Comparison of ENCODE assay signal across 17 cellular contexts in the genomic region with DNA sequence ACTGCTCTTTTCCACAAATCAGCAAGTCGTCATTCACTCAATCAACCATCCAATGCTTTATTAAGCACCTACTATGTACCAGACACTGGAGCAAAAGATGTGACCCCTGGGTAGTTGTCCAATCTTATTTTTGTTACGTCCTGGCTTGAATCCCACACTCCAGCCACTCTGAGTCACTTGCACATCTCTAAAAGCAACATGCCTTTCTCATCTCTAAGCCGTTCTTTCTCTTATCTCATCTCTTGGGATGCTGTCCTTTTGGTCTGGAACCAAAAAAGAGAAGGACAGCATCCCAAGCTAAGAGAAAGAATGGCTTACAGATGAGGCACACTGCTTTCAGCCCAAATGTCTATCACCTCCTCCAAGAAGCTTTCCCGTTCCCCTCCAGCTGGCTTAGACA. TPM values are rescaled to one million over a fixed set of nuclear protein-coding genes. Genes with fewer than 3 reads are reported as not detected.
DNase-seq lines count a peak whose midpoint lies in the region; ATAC-seq and TF ChIP-seq lines count a peak whose summit lies in the region.
"Had no signal": no experiment of that assay in that cellular context is flagged by ENCODE, and none has a peak within 500 bp of the region (broad histone marks: within the 10 kb centered on the region; RNA-seq: fewer than 3 reads in every experiment).

No MANE protein-coding gene starts in this region.

- H3K9ac ChIP-seq in Loucy (ENCODE audit: low read depth, low read length, poor library complexity, severe bottlenecking) = no peak overlapping the region
- H3K9ac ChIP-seq: KMS-11 had no signal

- no peak overlapping the region for H2AFZ ChIP-seq in Loucy (ENCODE audit: low read length)

- no peaks in the 10 kb centered on the region for H3K79me2 ChIP-seq in Loucy (ENCODE audit: insufficient read depth, low read length)

- H3K4me1 ChIP-seq in Loucy (ENCODE audit: insufficient read depth, low read length, poor library complexity, severe bottlenecking) = peaks cover 27% of the 10 kb centered on the region
- peaks cover 5% of the 10 kb centered on the region for H3K4me1 ChIP-seq in right cardiac atrium (ENCODE audit: control insufficient read depth, insufficient read depth, low read length)
- H3K4me1 ChIP-seq: breast epithelium, Peyer's patch had no signal

- H3K27me3 ChIP-seq in Loucy (ENCODE audit: insufficient read depth, low read length, poor library complexity, severe bottlenecking) (peaks cover 8% of the 10 kb centered on the region), brain microvascular endothelial cell (replicated peaks) (no peaks in the 10 kb centered on the region), right cardiac atrium (ENCODE audit: control insufficient read depth, insufficient read depth) (no peaks in the 10 kb centered on the region)
- H3K27me3 ChIP-seq: breast epithelium, Peyer's patch had no signal

- H4K20me1 ChIP-seq in Loucy (ENCODE audit: insufficient read depth, low read length, poor library complexity, severe bottlenecking) = no peaks in the 10 kb centered on the region

- intact Hi-C loops in right cardiac atrium (cut with DNase I) = no loop called here

- in situ Hi-C loops in brain microvascular endothelial cell (cut with HindIII; ENCODE audit: low pct_ligation_motif_present, low sequenced_read_pairs) = no loop called here

- H3F3A ChIP-seq in Loucy (ENCODE audit: low read depth) = no peaks in the 10 kb centered on the region

- peak overlapping the region; percentile 59 for H3K4me2 ChIP-seq in Loucy (ENCODE audit: low read depth, low read length, poor library complexity, severe bottlenecking)

- H3K9me2 ChIP-seq in Loucy (replicated peaks; ENCODE audit: low read depth, low read length) = no peaks in the 10 kb centered on the region

- no peak for TF ChIP-seq CTCF in Loucy (conservative IDR thresholded peaks at IDR 0.05; ENCODE audit: low read length)
- TF ChIP-seq CTCF in brain microvascular endothelial cell (IDR thresholded peaks at IDR 0.05; ENCODE audit: low read depth, low read length, missing control alignments) = no peak

- 0 out of 2 replicates have a peak, but pooled peaks cover 3% of the 10 kb centered on the region for H3K9me3 ChIP-seq in Loucy (ENCODE audit: insufficient read depth, low read depth, low read length)
- no peaks in the 10 kb centered on the region for H3K9me3 ChIP-seq in right cardiac atrium (ENCODE audit: control insufficient read depth, low read length)
- H3K9me3 ChIP-seq: Peyer's patch had no signal

- DNase-seq in AG20443 (ENCODE audit: low spot score) = peak; percentile 30
- peak; percentile 86 for DNase-seq in brain microvascular endothelial cell
- DNase-seq in right cardiac atrium = no peak
- DNase-seq in inferior parietal cortex (ENCODE audit: extremely low spot score) = no peak
- no peak for DNase-seq in KG1 (lab: John Stamatoyannopoulos, UW)
- DNase-seq: activated CD4-positive, alpha-beta memory T cell treated with anti-CD3 and anti-CD28 coated beads for 36 hours; activated naive CD4-positive, alpha-beta T cell treated with anti-CD3 and anti-CD28 coated beads, Interleukin-2, amount 50 U/mL, for 16 hours; activated T-cell treated with anti-CD3 and anti-CD28 coated beads, Interleukin-2, amount 50 U/mL, for 1 hour; NCI-H1417 treated with DMSO at 0.1 percent for 48 hours; Peyer's patch; stimulated activated CD4-positive, alpha-beta T cell treated with anti-CD3 and anti-CD28 coated beads, Interleukin-4, amount 100 ng/mL, for 4 hours; stimulated activated CD8-positive, alpha-beta memory T cell treated with anti-CD3 and anti-CD28 coated beads, Interleukin-4, amount 100 ng/mL, for 48 hours had no signal

- H3K4me3 ChIP-seq in Loucy (ENCODE audit: low read length, poor library complexity, severe bottlenecking) (peak overlapping the region; percentile 59), brain microvascular endothelial cell (ENCODE audit: low read depth, low read length) (no peak overlapping the region), right cardiac atrium (ENCODE audit: low read length) (no peak overlapping the region)
- H3K4me3 ChIP-seq: breast epithelium, Peyer's patch had no signal

- H3K27ac ChIP-seq in brain microvascular endothelial cell (peak overlapping the region; percentile 81), right cardiac atrium (ENCODE audit: low read length) (no peak overlapping the region)
- H3K27ac ChIP-seq: KMS-11, Peyer's patch had no signal

- H3K36me3 ChIP-seq in Loucy (ENCODE audit: insufficient read depth, low read length) (no peaks in the 10 kb centered on the region), brain microvascular endothelial cell (replicated peaks) (no peaks in the 10 kb centered on the region)
- H3K36me3 ChIP-seq: breast epithelium, Peyer's patch had no signal

- ATAC-seq in right cardiac atrium (peak; percentile 29 to 54), GM18502 (IDR thresholded peaks at IDR 0.05; ENCODE audit: poor library complexity, unreplicated experiment) (no peak), GM18511 (IDR thresholded peaks at IDR 0.05; ENCODE audit: unreplicated experiment) (no peak)

- 49% methylated on average over 4 of the region's 4 CpGs for WGBS in right cardiac atrium

RNA-seq across cellular contexts. Expression of gene RNF152, which starts 58.8 kb away (rescaled TPM):
- 10 to 100 TPM in 3 of 4 donors, 1 to 10 TPM in 1; 9.2 to 17.9 (median 12.2) TPM for total RNA-seq in right cardiac atrium
- polyA plus RNA-seq in right cardiac atrium = 3.6 TPM

Comparison
In these comparisons a context has a peak if more than half of its experiments do, and no peak if none do; other contexts are left out.
1. DNase-seq: peak in AG20443 (single experiment) and brain microvascular endothelial cell (single experiment); none in right cardiac atrium (0 of 3), inferior parietal cortex (single experiment) and KG1 (single experiment).
2. ATAC-seq: peak in right cardiac atrium (2 of 2); none in GM18502 (single experiment) and GM18511 (single experiment).